1 cellular context compared by ENCODE assay signal in the genomic region with DNA sequence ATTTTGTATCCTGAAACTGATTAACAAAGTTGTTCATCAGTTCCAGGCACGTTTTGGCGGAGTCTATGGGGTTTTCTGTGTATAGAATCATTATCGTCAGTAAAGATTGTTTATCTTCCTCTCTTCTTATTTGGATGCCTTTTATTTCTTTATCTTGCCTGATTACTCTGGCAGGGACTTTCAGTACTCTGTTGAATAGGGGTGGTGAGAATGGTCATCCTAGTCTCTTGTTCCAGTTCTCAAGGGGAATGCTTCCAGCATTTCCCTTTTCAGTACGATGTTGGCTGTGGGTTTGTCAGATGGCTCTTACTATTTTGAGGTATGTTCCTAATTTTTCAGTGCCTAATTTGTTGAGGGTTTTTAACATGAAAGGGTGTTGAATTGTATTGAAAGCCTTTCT.
TF ChIP-seq lines count a peak whose summit lies in the region.

No MANE protein-coding gene starts in this region.

TF ChIP-seq in GM23338, 12 proteins besides CTCF, POLR2A, EP300 and RAD21 (continued from another document):
- TF ChIP-seq EZH2phosphoT487 (IDR thresholded peaks at IDR 0.05; ENCODE audit: unreplicated experiment) (no peak), ZNF462 (CRISPR knock-in tag; IDR thresholded peaks at IDR 0.05) (no peak), POLR2AphosphoS5 (IDR thresholded peaks at IDR 0.05; ENCODE audit: low read depth) (no peak), JUNB (IDR thresholded peaks at IDR 0.05; ENCODE audit: unreplicated experiment) (no peak), ZNF331 (CRISPR knock-in tag; IDR thresholded peaks at IDR 0.05; ENCODE audit: low read depth) (no peak), EZH2 (IDR thresholded peaks at IDR 0.05; ENCODE audit: low read depth, unreplicated experiment) (no peak), CREB1 (CRISPR knock-in tag; IDR thresholded peaks at IDR 0.05; ENCODE audit: low read depth) (no peak), ZNF114 (CRISPR knock-in tag; IDR thresholded peaks at IDR 0.05) (no peak)
- TF ChIP-seq, protein P1, sequence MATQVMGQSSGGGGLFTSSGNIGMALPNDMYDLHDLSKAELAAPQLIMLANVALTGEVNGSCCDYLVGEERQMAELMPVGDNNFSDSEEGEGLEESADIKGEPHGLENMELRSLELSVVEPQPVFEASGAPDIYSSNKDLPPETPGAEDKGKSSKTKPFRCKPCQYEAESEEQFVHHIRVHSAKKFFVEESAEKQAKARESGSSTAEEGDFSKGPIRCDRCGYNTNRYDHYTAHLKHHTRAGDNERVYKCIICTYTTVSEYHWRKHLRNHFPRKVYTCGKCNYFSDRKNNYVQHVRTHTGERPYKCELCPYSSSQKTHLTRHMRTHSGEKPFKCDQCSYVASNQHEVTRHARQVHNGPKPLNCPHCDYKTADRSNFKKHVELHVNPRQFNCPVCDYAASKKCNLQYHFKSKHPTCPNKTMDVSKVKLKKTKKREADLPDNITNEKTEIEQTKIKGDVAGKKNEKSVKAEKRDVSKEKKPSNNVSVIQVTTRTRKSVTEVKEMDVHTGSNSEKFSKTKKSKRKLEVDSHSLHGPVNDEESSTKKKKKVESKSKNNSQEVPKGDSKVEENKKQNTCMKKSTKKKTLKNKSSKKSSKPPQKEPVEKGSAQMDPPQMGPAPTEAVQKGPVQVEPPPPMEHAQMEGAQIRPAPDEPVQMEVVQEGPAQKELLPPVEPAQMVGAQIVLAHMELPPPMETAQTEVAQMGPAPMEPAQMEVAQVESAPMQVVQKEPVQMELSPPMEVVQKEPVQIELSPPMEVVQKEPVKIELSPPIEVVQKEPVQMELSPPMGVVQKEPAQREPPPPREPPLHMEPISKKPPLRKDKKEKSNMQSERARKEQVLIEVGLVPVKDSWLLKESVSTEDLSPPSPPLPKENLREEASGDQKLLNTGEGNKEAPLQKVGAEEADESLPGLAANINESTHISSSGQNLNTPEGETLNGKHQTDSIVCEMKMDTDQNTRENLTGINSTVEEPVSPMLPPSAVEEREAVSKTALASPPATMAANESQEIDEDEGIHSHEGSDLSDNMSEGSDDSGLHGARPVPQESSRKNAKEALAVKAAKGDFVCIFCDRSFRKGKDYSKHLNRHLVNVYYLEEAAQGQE (IDR thresholded peaks at IDR 0.05; ENCODE audit: unreplicated experiment), result no peak
